ENCODE assay signal across 9 cellular contexts in genomic region chr16:19696961-19697360, GRCh38. TPM values are rescaled to one million over a fixed set of nuclear protein-coding genes. Genes with fewer than 3 reads are reported as not detected.
DNase-seq lines count a peak whose midpoint lies in the region; ATAC-seq and TF ChIP-seq lines count a peak whose summit lies in the region.
"Had no signal": no experiment of that assay in that cellular context is flagged by ENCODE, and none has a peak within 500 bp of the region (broad histone marks: within the 10 kb centered on the region; RNA-seq: fewer than 3 reads in every experiment).

No MANE protein-coding gene starts in this region.

- peaks cover 54 to 69% (median 64%) of the 10 kb centered on the region in 3 donors for H3K4me1 Mint-ChIP-seq in T-cell
- H3K4me1 Mint-ChIP-seq: activated B cell treated with CpG ODN at 0.5 μM for 24 hours had no signal

- H3K36me3 ChIP-seq in SK-N-SH (replicated peaks in 1 of 2; ENCODE audit: control insufficient read depth in 1 of 2, insufficient read depth in 2 of 2, low read length in 1 of 2): peaks cover 15 to 22% of the 10 kb centered on the region in 2 experiments
- no peaks in the 10 kb centered on the region for H3K36me3 ChIP-seq in hepatocyte (replicated peaks; ENCODE audit: insufficient read depth, low read depth)
- H3K36me3 ChIP-seq in suprapubic skin: peaks cover 20% of the 10 kb centered on the region
- peaks cover 43% of the 10 kb centered on the region for H3K36me3 ChIP-seq in MG63

- no peak overlapping the region for H3K9ac ChIP-seq in SK-N-SH

- H3K79me2 ChIP-seq in SK-N-SH (ENCODE audit: insufficient read depth): peaks cover 8% of the 10 kb centered on the region; the same call in 1 of the 2 replicates
- H3K79me2 ChIP-seq in hepatocyte: peaks cover 6% of the 10 kb centered on the region

- H3K27ac ChIP-seq in SK-N-SH (ENCODE audit: low read depth in 2 of 2, low read length in 1 of 2): peak overlapping the region; percentile 56 to 62
- H3K27ac ChIP-seq in hepatocyte: peak overlapping the region; percentile 28
- peak overlapping the region; percentile 85 for H3K27ac ChIP-seq in suprapubic skin

- TF ChIP-seq CTCF in SK-N-SH (IDR thresholded peaks at IDR 0.05) (no peak), hepatocyte (IDR thresholded peaks at IDR 0.05; ENCODE audit: poor library complexity) (no peak), suprapubic skin (IDR thresholded peaks at IDR 0.05) (no peak)

- H3K4me2 ChIP-seq in SK-N-SH: no peak overlapping the region
- no peak overlapping the region for H3K4me2 ChIP-seq in hepatocyte

- no peak for ATAC-seq in SK-N-SH treated with all-trans-retinoic acid at 6 μM for 48 hours
- peak in 2 of 4 experiments; percentile 10 to 26 for ATAC-seq in T-cell (replicated peaks in 1 of 4)
- no peak for ATAC-seq in HG03520 (IDR thresholded peaks at IDR 0.05; ENCODE audit: unreplicated experiment)

- WGBS in SK-N-SH (ENCODE audit: low lambda C conversion rate): 97% methylated on average over 12 of the region's 15 CpGs
- 95% methylated on average over 15 of the region's 15 CpGs for WGBS in hepatocyte (ENCODE audit: low lambda C conversion rate, missing lambda C conversion rate)
- 70% methylated on average over 15 of the region's 15 CpGs for WGBS in suprapubic skin

- H2AFZ ChIP-seq in SK-N-SH (ENCODE audit: low read depth) (no peak overlapping the region), hepatocyte (no peak overlapping the region)

- no peak for TF ChIP-seq POLR2A in suprapubic skin (IDR thresholded peaks at IDR 0.05)

- POLR2A ChIA-PET in SK-N-SH (lab: Yijun Ruan, JAX): interaction anchor here (1.0 kb wide), 1 partner anchor 21 kb away, joined by 3 read pairs; the partner anchor contains the start of genes IQCK and KNOP1
- POLR2A ChIA-PET in T-cell (lab: Charles Lee): interaction anchor here in 1 of 2 donors (0.5 kb wide), 1 partner anchor 1107 kb away, joined by 4 read pairs; no protein-coding TSS in a partner anchor

- H3F3A ChIP-seq in SK-N-SH (replicated peaks; ENCODE audit: insufficient read depth): peaks cover 24% of the 10 kb centered on the region

- DNase-seq in SK-N-SH (no peak), T-cell (peak in 1 of 34 experiments; percentile 10), hepatocyte (ENCODE audit: low spot score) (no peak), suprapubic skin (ENCODE audit: low spot score in 2 of 2) (no peak), MG63 (no peak)
- no peak for DNase-seq in effector CD8-positive, alpha-beta T cell (lab: John Stamatoyannopoulos, UW)
- DNase-seq: activated B cell treated with CpG ODN at 0.5 μM for 24 hours had no signal

- H3K4me1 ChIP-seq in SK-N-SH (ENCODE audit: control insufficient read depth in 1 of 2, insufficient read depth in 2 of 2, low read depth in 1 of 2, low read length in 1 of 2): peaks cover 16% of the 10 kb centered on the region in 2 experiments
- peaks cover 17% of the 10 kb centered on the region for H3K4me1 ChIP-seq in hepatocyte (ENCODE audit: insufficient read depth)
- H3K4me1 ChIP-seq in suprapubic skin: peaks cover 54% of the 10 kb centered on the region

- TF ChIP-seq EP300 in SK-N-SH (IDR thresholded peaks at IDR 0.05; ENCODE audit: borderline replicate concordance in 1 of 2, low read depth in 1 of 2, low read length in 1 of 2) (no peak), suprapubic skin (IDR thresholded peaks at IDR 0.05) (no peak)

- H3K27me3 ChIP-seq in SK-N-SH (ENCODE audit: insufficient read depth) (no peaks in the 10 kb centered on the region), hepatocyte (no peaks in the 10 kb centered on the region), suprapubic skin (no peaks in the 10 kb centered on the region), MG63 (no peaks in the 10 kb centered on the region)

- H3K36me3 Mint-ChIP-seq in T-cell: peaks cover 25% of the 10 kb centered on the region

- H3K27me3 Mint-ChIP-seq in T-cell: no peaks in the 10 kb centered on the region
- H3K27me3 Mint-ChIP-seq: activated B cell treated with CpG ODN at 0.5 μM for 24 hours had no signal

- peak overlapping the region; percentile 49 to 70 (median 49) for H3K4me3 Mint-ChIP-seq in T-cell
- H3K4me3 Mint-ChIP-seq: activated B cell treated with CpG ODN at 0.5 μM for 24 hours had no signal

- no peak for TF ChIP-seq RAD21 in SK-N-SH (IDR thresholded peaks at IDR 0.05; ENCODE audit: low read length)

- H3K27ac Mint-ChIP-seq in T-cell: peak overlapping the region; percentile 97
- H3K27ac Mint-ChIP-seq: activated B cell treated with CpG ODN at 0.5 μM for 24 hours had no signal

- H3K9me3 Mint-ChIP-seq in T-cell: no peaks in the 10 kb centered on the region
- H3K9me3 Mint-ChIP-seq: activated B cell treated with CpG ODN at 0.5 μM for 24 hours had no signal

- no peaks in the 10 kb centered on the region for H3K9me2 ChIP-seq in SK-N-SH
- H3K9me2 ChIP-seq in hepatocyte (replicated peaks; ENCODE audit: insufficient read depth): no peaks in the 10 kb centered on the region

- H4K20me1 ChIP-seq in SK-N-SH (ENCODE audit: insufficient read depth): peaks cover 23% of the 10 kb centered on the region
- no peaks in the 10 kb centered on the region for H4K20me1 ChIP-seq in hepatocyte (ENCODE audit: insufficient read depth, poor library complexity, severe bottlenecking)

- CTCF ChIA-PET in SK-N-SH (lab: Yijun Ruan, JAX): interaction anchor here (0.7 to 1.3 kb wide), 2 partner anchors 187 to 190 kb away, joined by 3 read pairs; partner anchors contain the start of gene GPRC5B
- CTCF ChIA-PET in T-cell (lab: Charles Lee): interaction anchor here in 1 of 2 donors (1.0 kb wide), 1 partner anchor 21 kb away, joined by 3 read pairs; the partner anchor contains the start of genes IQCK and KNOP1

- H3K9me3 ChIP-seq in SK-N-SH (no peaks in the 10 kb centered on the region), hepatocyte (ENCODE audit: low read depth) (no peaks in the 10 kb centered on the region), suprapubic skin (no peaks in the 10 kb centered on the region), MG63 (no peaks in the 10 kb centered on the region)

- no peak overlapping the region for H3K4me3 ChIP-seq in SK-N-SH (ENCODE audit: low read depth in 2 of 2, low read length in 1 of 2)
- no peak overlapping the region for H3K4me3 ChIP-seq in hepatocyte
- no peak overlapping the region for H3K4me3 ChIP-seq in suprapubic skin
- no peak overlapping the region for H3K4me3 ChIP-seq in MG63

TF ChIP-seq in SK-N-SH, 30 proteins besides CTCF, POLR2A, EP300 and RAD21 (continues in another document):
- TF ChIP-seq NRF1 (IDR thresholded peaks at IDR 0.05; ENCODE audit: low read depth, low read length) (no peak), MXI1 (IDR thresholded peaks at IDR 0.05; ENCODE audit: low read depth, low read length) (no peak), MAX (IDR thresholded peaks at IDR 0.05; ENCODE audit: low read depth) (no peak), FOXM1 (IDR thresholded peaks at IDR 0.05; ENCODE audit: low read depth) (no peak), SIN3A (IDR thresholded peaks at IDR 0.05; ENCODE audit: borderline replicate concordance, low read depth, low read length) (no peak), CHD2 (IDR thresholded peaks at IDR 0.05; ENCODE audit: low read length, partially characterized antibody) (no peak), JUND (IDR thresholded peaks at IDR 0.05) (no peak), RCOR1 (IDR thresholded peaks at IDR 0.05; ENCODE audit: low read length) (no peak), FOSL2 (IDR thresholded peaks at IDR 0.05; ENCODE audit: borderline replicate concordance, low read depth) (no peak), EZH2phosphoT487 (IDR thresholded peaks at IDR 0.05; ENCODE audit: borderline replicate concordance, low read depth) (no peak)

TF ChIP-seq in SK-N-SH treated with all-trans-retinoic acid at 6 μM for 48 hours, 23 proteins besides CTCF, POLR2A, EP300 and RAD21 (continues in another document):
- TF ChIP-seq ZC3H10 (CRISPR knock-in tag; IDR thresholded peaks at IDR 0.05): no peak
- no peak for TF ChIP-seq ZNF8 (CRISPR knock-in tag; IDR thresholded peaks at IDR 0.05)
- TF ChIP-seq ZFP3 (CRISPR knock-in tag; IDR thresholded peaks at IDR 0.05): no peak
- TF ChIP-seq BACH2 (CRISPR knock-in tag; IDR thresholded peaks at IDR 0.05; ENCODE audit: borderline replicate concordance): no peak
- no peak for TF ChIP-seq RARB (CRISPR knock-in tag; IDR thresholded peaks at IDR 0.05)
- TF ChIP-seq, protein P1, sequence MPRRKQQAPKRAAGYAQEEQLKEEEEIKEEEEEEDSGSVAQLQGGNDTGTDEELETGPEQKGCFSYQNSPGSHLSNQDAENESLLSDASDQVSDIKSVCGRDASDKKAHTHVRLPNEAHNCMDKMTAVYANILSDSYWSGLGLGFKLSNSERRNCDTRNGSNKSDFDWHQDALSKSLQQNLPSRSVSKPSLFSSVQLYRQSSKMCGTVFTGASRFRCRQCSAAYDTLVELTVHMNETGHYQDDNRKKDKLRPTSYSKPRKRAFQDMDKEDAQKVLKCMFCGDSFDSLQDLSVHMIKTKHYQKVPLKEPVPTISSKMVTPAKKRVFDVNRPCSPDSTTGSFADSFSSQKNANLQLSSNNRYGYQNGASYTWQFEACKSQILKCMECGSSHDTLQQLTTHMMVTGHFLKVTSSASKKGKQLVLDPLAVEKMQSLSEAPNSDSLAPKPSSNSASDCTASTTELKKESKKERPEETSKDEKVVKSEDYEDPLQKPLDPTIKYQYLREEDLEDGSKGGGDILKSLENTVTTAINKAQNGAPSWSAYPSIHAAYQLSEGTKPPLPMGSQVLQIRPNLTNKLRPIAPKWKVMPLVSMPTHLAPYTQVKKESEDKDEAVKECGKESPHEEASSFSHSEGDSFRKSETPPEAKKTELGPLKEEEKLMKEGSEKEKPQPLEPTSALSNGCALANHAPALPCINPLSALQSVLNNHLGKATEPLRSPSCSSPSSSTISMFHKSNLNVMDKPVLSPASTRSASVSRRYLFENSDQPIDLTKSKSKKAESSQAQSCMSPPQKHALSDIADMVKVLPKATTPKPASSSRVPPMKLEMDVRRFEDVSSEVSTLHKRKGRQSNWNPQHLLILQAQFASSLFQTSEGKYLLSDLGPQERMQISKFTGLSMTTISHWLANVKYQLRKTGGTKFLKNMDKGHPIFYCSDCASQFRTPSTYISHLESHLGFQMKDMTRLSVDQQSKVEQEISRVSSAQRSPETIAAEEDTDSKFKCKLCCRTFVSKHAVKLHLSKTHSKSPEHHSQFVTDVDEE (CRISPR knock-in tag; IDR thresholded peaks at IDR 0.05): no peak

RNA-seq across cellular contexts. Expression of gene KNOP1, which starts 21.1 kb away (rescaled TPM):
- polyA plus RNA-seq in SK-N-SH (2012; rRNA removed): 10.6 and 13.2 TPM in 2 replicates
- 17.3 and 21.6 TPM in 2 replicates for polyA plus RNA-seq in SK-N-SH (2012; cell fraction: cytosol; rRNA removed)
- polyA plus RNA-seq in SK-N-SH (2012; cell fraction: nucleus; rRNA removed): 6.1 and 8.4 TPM in 2 replicates
- 10 to 100 TPM in 4 of 5 donors, 1 to 10 TPM in 1; 8.2 to 20.4 (median 18.6) TPM for total RNA-seq in T-cell
- total RNA-seq in hepatocyte: 19.4 and 22.0 TPM in 2 replicates
- polyA plus RNA-seq in hepatocyte: 28.2 and 30.4 TPM in 2 replicates
- total RNA-seq in suprapubic skin: 10 to 100 TPM in 3 of 4 donors, 1 to 10 TPM in 1; 7.9 to 22.8 (median 19.5) TPM
- total RNA-seq in MG63 (2014; rRNA removed; shearing (Covaris generic); ENCODE audit: low replicate concordance): 15.1 and 15.2 TPM in 2 replicates

RNA-seq across cellular contexts. Expression of gene IQCK, which starts 21.1 kb away (rescaled TPM):
- polyA plus RNA-seq in SK-N-SH (2012; rRNA removed) (7.3 and 8.6 TPM in 2 replicates), hepatocyte (7.2 and 12.0 TPM in 2 replicates)
- polyA plus RNA-seq in SK-N-SH (2012; cell fraction: cytosol; rRNA removed): 8.9 and 9.1 TPM in 2 replicates
- polyA plus RNA-seq in SK-N-SH (2012; cell fraction: nucleus; rRNA removed): 7.5 and 12.0 TPM in 2 replicates
- total RNA-seq in T-cell (1 to 10 TPM; 1.6 to 3.3 (median 2.0) TPM), hepatocyte (9.7 and 11.8 TPM in 2 replicates), suprapubic skin (10 to 100 TPM; 10.7 to 21.6 (median 18.7) TPM)
- 7.1 and 11.6 TPM in 2 replicates for total RNA-seq in MG63 (2014; rRNA removed; shearing (Covaris generic); ENCODE audit: low replicate concordance)

Comparison
In these comparisons a context has a peak if more than half of its experiments do, and no peak if none do; other contexts are left out.
1. H3K27ac ChIP-seq: peak in every context shown above with its lines; median percentile 85 in suprapubic skin; 59 in SK-N-SH; 28 in hepatocyte.